ENCODE assay signal across 32 cellular contexts in the genomic region with DNA sequence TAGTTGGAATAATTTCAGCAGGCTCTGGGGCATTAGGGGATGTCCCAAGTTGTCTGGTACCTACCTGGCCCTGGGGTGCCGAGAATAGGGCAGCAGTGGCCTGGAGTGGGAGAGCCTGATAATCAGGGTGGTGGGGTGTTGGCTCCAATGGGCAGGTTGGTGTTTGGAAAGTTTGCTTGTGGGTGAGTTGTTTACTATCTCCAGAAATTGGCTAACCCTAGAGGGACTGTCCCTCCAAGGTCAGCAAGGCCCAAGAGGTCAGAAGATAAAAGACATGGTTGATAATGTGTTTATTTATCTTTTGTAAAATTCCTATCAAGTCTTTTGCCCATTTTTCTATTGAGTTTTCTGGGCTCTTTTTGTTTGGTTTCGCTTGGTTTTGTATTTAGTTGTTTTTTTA.
"Had no signal": no experiment of that assay in that cellular context is flagged by ENCODE, and none has a peak within 500 bp of the region (broad histone marks: within the 10 kb centered on the region; RNA-seq: fewer than 3 reads in every experiment).

No MANE protein-coding gene starts in this region.

- H3K36me3 ChIP-seq: ovary had no signal

- H3K4me2 ChIP-seq: smooth muscle cell had no signal

- FAIRE-seq: urothelium cell line had no signal

- H3K79me2 ChIP-seq: parathyroid adenoma had no signal

- H3K36me3 Mint-ChIP-seq: natural killer cell treated with Interleukin-12 subunit alpha and Interleukin-12 subunit beta and Interleukin-15 and Interleukin-18, amount 100 ng/mL, for 72 hours; stimulated activated memory B cell treated with anti-CD40 and anti-IgM and Interleukin-4, amounts not matched to agents 10 μg/mL and 1 μg/mL and 100 μg/mL, for 72 hours had no signal

- DNase-seq: naive thymus-derived CD8-positive, alpha-beta T cell; nephron progenitor cell; occipital lobe; ovary; posterior cingulate gyrus; psoas muscle; right cardiac atrium; spleen; stimulated activated CD4-positive, alpha-beta T cell treated with anti-CD3 and anti-CD28 coated beads, Interleukin-12 subunit alpha, Interleukin-12 subunit beta, amount 100 ng/mL, for 4 hours; stimulated activated CD4-positive, alpha-beta T cell treated with anti-CD3 and anti-CD28 coated beads, Interleukin-1b, Interleukin-23, amount 100 ng/mL, for 48 hours; stimulated activated CD4-positive, alpha-beta T cell treated with anti-CD3 and anti-CD28 coated beads, Interleukin-4, amount 100 ng/mL, for 1 hour; stimulated activated CD4-positive, alpha-beta T cell treated with anti-CD3 and anti-CD28 coated beads, Interleukin-4, amount 100 ng/mL, for 4 hours; stimulated activated CD8-positive, alpha-beta memory T cell treated with anti-CD3 and anti-CD28 coated beads, Interleukin-4, amount 100 ng/mL, for 48 hours; stimulated activated naive CD4-positive, alpha-beta T cell; stimulated activated naive CD8-positive, alpha-beta T cell treated with anti-CD3 and anti-CD28 coated beads, Interleukin-15, amount 100 ng/mL, for 72 hours; stimulated activated naive CD8-positive, alpha-beta T cell treated with anti-CD3 and anti-CD28 coated beads, Interleukin-15, Interleukin-2, amounts not matched to agents 100 U/mL and 50 U/mL, for 24 hours; substantia nigra; testis; tibial artery; transverse colon; upper lobe of left lung had no signal

- H3K4me1 ChIP-seq: parathyroid adenoma, psoas muscle, spleen, suprapubic skin, testis, tibial artery, transverse colon, upper lobe of left lung, vagina had no signal

- H3K4me1 Mint-ChIP-seq: naive thymus-derived CD8-positive, alpha-beta T cell; stimulated activated memory B cell treated with anti-CD40 and anti-IgM and Interleukin-4, amounts not matched to agents 10 μg/mL and 1 μg/mL and 100 μg/mL, for 72 hours; stimulated activated naive CD8-positive, alpha-beta T cell treated with anti-CD3 and anti-CD28 coated beads, Interleukin-15, amount 100 ng/mL, for 72 hours had no signal

- H3K27me3 Mint-ChIP-seq: progenitor cell of endocrine pancreas had no signal

- H2AFZ ChIP-seq: parathyroid adenoma had no signal

- ATAC-seq: naive thymus-derived CD8-positive, alpha-beta T cell; natural killer cell treated with Interleukin-12 subunit alpha and Interleukin-12 subunit beta and Interleukin-15 and Interleukin-18, amount 100 ng/mL, for 72 hours; psoas muscle; right cardiac atrium; sciatic nerve; stimulated activated memory B cell treated with anti-CD40 and anti-IgM and Interleukin-4, amounts not matched to agents 10 μg/mL and 1 μg/mL and 100 μg/mL, for 72 hours; stimulated activated naive CD8-positive, alpha-beta T cell treated with anti-CD3 and anti-CD28 coated beads, Interleukin-15, amount 100 ng/mL, for 72 hours; stimulated activated naive CD8-positive, alpha-beta T cell treated with anti-CD3 and anti-CD28 coated beads, Interleukin-15, Interleukin-2, amounts not matched to agents 100 U/mL and 50 U/mL, for 24 hours had no signal

- H3K9me3 ChIP-seq: ovary, psoas muscle, spleen, suprapubic skin, testis, tibial artery, transverse colon, upper lobe of left lung, vagina had no signal

- H3K4me3 Mint-ChIP-seq: naive thymus-derived CD8-positive, alpha-beta T cell; natural killer cell treated with Interleukin-12 subunit alpha and Interleukin-12 subunit beta and Interleukin-15 and Interleukin-18, amount 100 ng/mL, for 72 hours; nephron progenitor cell; neural crest cell; stimulated activated memory B cell treated with anti-CD40 and anti-IgM and Interleukin-4, amounts not matched to agents 10 μg/mL and 1 μg/mL and 100 μg/mL, for 72 hours; stimulated activated naive CD8-positive, alpha-beta T cell treated with anti-CD3 and anti-CD28 coated beads, Interleukin-15, amount 100 ng/mL, for 72 hours had no signal

- H3K27ac Mint-ChIP-seq: naive thymus-derived CD8-positive, alpha-beta T cell; natural killer cell treated with Interleukin-12 subunit alpha and Interleukin-12 subunit beta and Interleukin-15 and Interleukin-18, amount 100 ng/mL, for 72 hours; nephron progenitor cell; progenitor cell of endocrine pancreas; stimulated activated memory B cell treated with anti-CD40 and anti-IgM and Interleukin-4, amounts not matched to agents 10 μg/mL and 1 μg/mL and 100 μg/mL, for 72 hours; stimulated activated naive CD8-positive, alpha-beta T cell treated with anti-CD3 and anti-CD28 coated beads, Interleukin-15, amount 100 ng/mL, for 72 hours had no signal

- H3K9me3 Mint-ChIP-seq: natural killer cell treated with Interleukin-12 subunit alpha and Interleukin-12 subunit beta and Interleukin-15 and Interleukin-18, amount 100 ng/mL, for 72 hours; nephron progenitor cell; stimulated activated naive CD8-positive, alpha-beta T cell treated with anti-CD3 and anti-CD28 coated beads, Interleukin-15, amount 100 ng/mL, for 72 hours had no signal

- H3K27me3 ChIP-seq: ovary, spleen, suprapubic skin, testis, tibial artery, transverse colon, upper lobe of left lung, vagina had no signal

- H3K4me3 ChIP-seq: ovary, psoas muscle, skin epidermis, smooth muscle cell, spleen, suprapubic skin, testis, tibial artery, transverse colon, upper lobe of left lung, vagina had no signal

- H3K27ac ChIP-seq: ovary, parathyroid adenoma, psoas muscle, skin epidermis, spleen, suprapubic skin, testis, tibial artery, transverse colon, upper lobe of left lung, vagina had no signal

- H3K9ac ChIP-seq: parathyroid adenoma had no signal
